9 cellular contexts compared by ENCODE assay signal in genomic region chr11:1757861-1758610, GRCh38. TPM values are rescaled to one million over a fixed set of nuclear protein-coding genes. Genes with fewer than 3 reads are reported as not detected.
A peak's percentile ranks its signal among the peaks of the same experiment; 100 is the strongest.
DNase-seq lines count a peak whose midpoint lies in the region; ATAC-seq, FAIRE-seq and TF ChIP-seq lines count a peak whose summit lies in the region.
"Had no signal": no experiment of that assay in that cellular context is flagged by ENCODE, and none has a peak within 500 bp of the region (broad histone marks: within the 10 kb centered on the region; RNA-seq: fewer than 3 reads in every experiment).

No MANE protein-coding gene starts in this region.

- H3K27ac Mint-ChIP-seq in chondrocyte (ENCODE audit: unreplicated experiment): no peak overlapping the region
- H3K27ac Mint-ChIP-seq: activated B cell treated with CpG ODN at 0.5 μM for 24 hours had no signal

- TF ChIP-seq POLR2A in GM12892 (IDR thresholded peaks at IDR 0.05; ENCODE audit: low read depth, low read length): no peak

- H3K36me3 Mint-ChIP-seq in chondrocyte (ENCODE audit: low read depth): peaks cover 15% of the 10 kb centered on the region

- peak overlapping the region; percentile 44 for H3K4me3 Mint-ChIP-seq in chondrocyte (ENCODE audit: unreplicated experiment)
- H3K4me3 Mint-ChIP-seq: activated B cell treated with CpG ODN at 0.5 μM for 24 hours had no signal

- peak; percentile 63 to 67 for ATAC-seq in activated CD4-positive, CD25-positive, alpha-beta regulatory T cell treated with anti-CD3 and anti-CD28 coated beads, Interleukin-2, amount 50 U/mL, for 24 hours

- in situ Hi-C loops in HAP-1 (cut with MboI; ENCODE audit: low sequenced_read_pairs): no loop called here

- DNase-seq in GM12892 (ENCODE audit: insufficient read length) (peak; percentile 30), chondrocyte (ENCODE audit: low spot score) (peak; percentile 91), NCI-H2081 treated with DMSO at 0.1 percent for 48 hours (lab: John Stamatoyannopoulos, UW) (no peak), BE2C (no peak), HAP-1 (ENCODE audit: low spot score in 2 of 2) (no peak), NCI-H748 (lab: John Stamatoyannopoulos, UW; ENCODE audit: unreplicated experiment) (no peak)
- peak; percentile 41 for DNase-seq in stimulated activated CD4-positive, alpha-beta T cell treated with anti-CD3 and anti-CD28 coated beads, Interleukin-4, amount 100 ng/mL, for 1 hour
- DNase-seq: activated B cell treated with CpG ODN at 0.5 μM for 24 hours had no signal

- no peak for FAIRE-seq in GM12892 (lab: Jason Lieb, UNC)

- no peaks in the 10 kb centered on the region for H3K27me3 Mint-ChIP-seq in chondrocyte (ENCODE audit: low read depth)
- H3K27me3 Mint-ChIP-seq: activated B cell treated with CpG ODN at 0.5 μM for 24 hours had no signal

- H3K9me3 ChIP-seq in BE2C (no peaks in the 10 kb centered on the region), HAP-1 (no peaks in the 10 kb centered on the region)

- H3K9me3 Mint-ChIP-seq in chondrocyte (ENCODE audit: low read depth): no peaks in the 10 kb centered on the region
- H3K9me3 Mint-ChIP-seq: activated B cell treated with CpG ODN at 0.5 μM for 24 hours had no signal

- TF ChIP-seq CTCF in chondrocyte (IDR thresholded peaks at IDR 0.05) (no peak), BE2C (IDR thresholded peaks at IDR 0.05; ENCODE audit: low read depth, low read length) (no peak)

- no peaks in the 10 kb centered on the region for H3K36me3 ChIP-seq in BE2C
- H3K36me3 ChIP-seq in HAP-1 (replicated peaks): no peaks in the 10 kb centered on the region; the same call in 1 of the 2 replicates

- H3K4me1 ChIP-seq in BE2C (no peaks in the 10 kb centered on the region), HAP-1 (0 out of 2 replicates have a peak, but pooled peaks cover 5% of the 10 kb centered on the region)

- H3K4me3 ChIP-seq in BE2C (ENCODE audit: low read depth, low read length) (no peak overlapping the region), HAP-1 (no peak overlapping the region)

- no peaks in the 10 kb centered on the region for H3K27me3 ChIP-seq in BE2C
- H3K27me3 ChIP-seq in HAP-1 (ENCODE audit: low read depth): no peaks in the 10 kb centered on the region

- H3K4me1 Mint-ChIP-seq in chondrocyte (ENCODE audit: low read depth): peaks cover 80% of the 10 kb centered on the region

RNA-seq across cellular contexts. Expression of gene CTSD, which starts 5.7 kb away (rescaled TPM):
- 16.4 TPM for polyA plus RNA-seq in GM12892 (2012; ENCODE audit: missing spikeins)
- 935 to 3,230 TPM (median 949 TPM) in 3 replicates for total RNA-seq in chondrocyte
- 193 TPM for polyA plus RNA-seq in BE2C (2012; ENCODE audit: insufficient read depth, insufficient read length, low read depth)

RNA-seq across cellular contexts. Expression of gene IFITM10, which starts 7.6 kb away (rescaled TPM):
- polyA plus RNA-seq in GM12892 (2012; ENCODE audit: missing spikeins): 0.38 TPM
- 39.8 to 159 TPM (median 41.2 TPM) in 3 replicates for total RNA-seq in chondrocyte
- not detected for polyA plus RNA-seq in BE2C (2012; ENCODE audit: insufficient read depth, insufficient read length, low read depth)
- total RNA-seq: activated B cell treated with CpG ODN at 0.5 μM for 24 hours had no signal

Comparison
In these comparisons a context has a peak if more than half of its experiments do, and no peak if none do; other contexts are left out.
1. DNase-seq: peak in GM12892 (single experiment), chondrocyte (single experiment) and stimulated activated CD4-positive, alpha-beta T cell treated with anti-CD3 and anti-CD28 coated beads, Interleukin-4, amount 100 ng/mL, for 1 hour (single experiment); none in NCI-H2081 treated with DMSO at 0.1 percent for 48 hours (single experiment), BE2C (single experiment), HAP-1 (0 of 2) and NCI-H748 (single experiment).